26 cellular contexts compared by ENCODE assay signal in the genomic region with DNA sequence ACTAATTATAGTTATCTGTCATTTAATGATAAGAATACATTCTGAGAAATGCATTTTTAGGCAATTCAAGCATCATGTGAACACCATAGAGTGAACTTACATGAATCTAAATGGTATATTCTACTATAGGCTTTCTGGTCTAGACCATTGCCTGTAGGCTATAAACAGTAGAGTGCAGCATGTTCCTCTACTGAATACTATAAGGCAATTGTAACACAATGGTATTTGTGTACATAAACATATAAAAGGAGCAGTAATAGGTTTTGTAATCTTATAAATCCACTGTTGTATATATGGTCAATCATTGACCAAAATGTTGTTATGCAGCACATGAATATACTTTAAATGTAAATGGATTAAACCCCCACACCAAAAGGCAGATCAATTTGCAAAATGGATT.
"Had no signal": no experiment of that assay in that cellular context is flagged by ENCODE, and none has a peak within 500 bp of the region (broad histone marks: within the 10 kb centered on the region; RNA-seq: fewer than 3 reads in every experiment).

No MANE protein-coding gene starts in this region.

- H3K4me1 ChIP-seq: ascending aorta, breast epithelium, colonic mucosa, esophagus squamous epithelium had no signal

- H3K4me3 ChIP-seq: ascending aorta, breast epithelium, cardiac muscle cell, colonic mucosa, esophagus squamous epithelium had no signal

- H3K27ac ChIP-seq: ascending aorta, breast epithelium, cardiac muscle cell, colonic mucosa, epithelial cell of prostate, esophagus squamous epithelium had no signal

- H3K27me3 ChIP-seq: ascending aorta, breast epithelium, cardiac muscle cell, colonic mucosa, esophagus squamous epithelium had no signal

- DNase-seq: activated CD4-positive, alpha-beta memory T cell treated with anti-CD3 and anti-CD28 coated beads for 36 hours; activated CD4-positive, alpha-beta T cell treated with anti-CD3 and anti-CD28 coated beads for 36 hours; activated CD4-positive, alpha-beta T cell treated with anti-CD3 and anti-CD28 coated beads, Interleukin-2, amount 10 ng/mL, durations not matched to agents 24 days and 14 days; activated CD4-positive, CD25-positive, alpha-beta regulatory T cell; activated CD4-positive, CD25-positive, alpha-beta regulatory T cell treated with anti-CD3 and anti-CD28 coated beads, Interleukin-2, amount 50 U/mL, for 72 hours; activated CD8-positive, alpha-beta memory T cell treated with anti-CD3 and anti-CD28 coated beads, Interleukin-2, amount 10 ng/mL, durations not matched to agents 7 days and 5 days; activated CD8-positive, alpha-beta memory T cell treated with anti-CD3 and anti-CD28 coated beads, Interleukin-2, amount 50 U/mL, for 4 hours; activated CD8-positive, alpha-beta T cell treated with anti-CD3 and anti-CD28 coated beads, Interleukin-2, amount 10 ng/mL, durations not matched to agents 7 days and 5 days; activated gamma-delta T cell; activated naive CD4-positive, alpha-beta T cell; activated naive CD4-positive, alpha-beta T cell treated with anti-CD3 and anti-CD28 coated beads, Interleukin-2, amount 10 ng/mL, durations not matched to agents 7 days and 5 days; activated naive CD8-positive, alpha-beta T cell treated with anti-CD3 and anti-CD28 coated beads, Interleukin-2, amount 10 ng/mL, durations not matched to agents 7 days and 5 days; activated T-cell treated with anti-CD3 and anti-CD28 coated beads, Interleukin-2, amount 50 U/mL, for 24 hours; activated T-cell treated with anti-CD3 and anti-CD28 coated beads, Interleukin-2, amount 50 U/mL, for 72 hours; central memory CD4-positive, alpha-beta T cell; cerebellar nuclear complex; colonic mucosa; effector CD8-positive, alpha-beta T cell; esophagus squamous epithelium; head of caudate nucleus; T-helper 17 cell had no signal

- ATAC-seq: activated CD4-positive, alpha-beta T cell treated with anti-CD3 and anti-CD28 coated beads for 36 hours; activated CD8-positive, alpha-beta memory T cell treated with anti-CD3 and anti-CD28 coated beads, Interleukin-2, amount 10 ng/mL, durations not matched to agents 7 days and 5 days; activated CD8-positive, alpha-beta T cell treated with anti-CD3 and anti-CD28 coated beads, Interleukin-2, amount 10 ng/mL, durations not matched to agents 7 days and 5 days; activated naive CD4-positive, alpha-beta T cell treated with anti-CD3 and anti-CD28 coated beads, Interleukin-2, amount 50 U/mL, for 72 hours; activated T-cell treated with anti-CD3 and anti-CD28 coated beads, Interleukin-2, amount 50 U/mL, for 72 hours; T-helper 17 cell had no signal

- H3K9me3 ChIP-seq: ascending aorta, colonic mucosa had no signal

- H3K36me3 ChIP-seq: ascending aorta, breast epithelium, cardiac muscle cell, colonic mucosa, esophagus squamous epithelium had no signal
